In genomic region chr20:25216199-25216945, GRCh38 we compare ENCODE assay signal across 24 cellular contexts. TPM values are rescaled to one million over a fixed set of nuclear protein-coding genes. Genes with fewer than 3 reads are reported as not detected.
DNase-seq lines count a peak whose midpoint lies in the region; ATAC-seq and TF ChIP-seq lines count a peak whose summit lies in the region.
"Had no signal": no experiment of that assay in that cellular context is flagged by ENCODE, and none has a peak within 500 bp of the region (broad histone marks: within the 10 kb centered on the region; RNA-seq: fewer than 3 reads in every experiment).

No MANE protein-coding gene starts in this region.

- CTCF ChIA-PET in HEK293 (lab: Yijun Ruan, JAX): interaction anchor here (0.6 kb wide), 1 partner anchor 21 kb away, joined by 4 read pairs; the partner anchor contains the start of gene ENTPD6

- H3K27me3 ChIP-seq in endodermal cell (ENCODE audit: control insufficient read depth, insufficient read depth, low read length, poor library complexity, severe bottlenecking) (no peaks in the 10 kb centered on the region), left ventricle myocardium inferior (ENCODE audit: low read depth) (no peaks in the 10 kb centered on the region)
- H3K27me3 ChIP-seq: BLaER1 treated with 17β-estradiol and CSF1 and Interleukin-3, amounts not matched to agents 10 nM and 100 nM had no signal

- peak overlapping the region; percentile 13 for H3K27ac Mint-ChIP-seq in endodermal cell
- peak overlapping the region; percentile 12 for H3K27ac Mint-ChIP-seq in stimulated activated effector memory CD8-positive, alpha-beta T cell treated with anti-CD3 and anti-CD28 coated beads, Interleukin-12 subunit alpha, Interleukin-12 subunit beta, amount 100 ng/mL, for 72 hours
- H3K27ac Mint-ChIP-seq: CD4-positive, alpha-beta T cell; IgD-negative memory B cell had no signal

- TF ChIP-seq CTCF in HEK293 (tag by site-specific recombination; IDR thresholded peaks at IDR 0.05) (no peak), endodermal cell (conservative IDR thresholded peaks at IDR 0.05) (no peak), left ventricle myocardium inferior (IDR thresholded peaks at IDR 0.05; ENCODE audit: borderline replicate concordance) (no peak)

- H3K36me3 ChIP-seq in HEK293 (ENCODE audit: control insufficient read depth in 2 of 2, insufficient read depth in 1 of 2, low read length in 2 of 2) (peaks cover 8 to 95% of the 10 kb centered on the region in 2 experiments; a peak in 2 of 3 replicates), endodermal cell (ENCODE audit: control insufficient read depth, insufficient read depth, low read length) (peaks cover 72% of the 10 kb centered on the region), left ventricle myocardium inferior (peaks cover 89% of the 10 kb centered on the region)

- ATAC-seq in stimulated activated effector memory CD8-positive, alpha-beta T cell treated with anti-CD3 and anti-CD28 coated beads, Interleukin-12 subunit alpha, Interleukin-12 subunit beta, amount 100 ng/mL, for 72 hours: no peak
- no peak for ATAC-seq in GM19328 (IDR thresholded peaks at IDR 0.05; ENCODE audit: unreplicated experiment)
- ATAC-seq: A549, HCT116, PC-3 had no signal

- DNase-seq in endodermal cell: no peak
- DNase-seq in left ventricle myocardium inferior: no peak
- no peak for DNase-seq in stimulated activated effector memory CD8-positive, alpha-beta T cell treated with anti-CD3 and anti-CD28 coated beads, Interleukin-12 subunit alpha, Interleukin-12 subunit beta, amount 100 ng/mL, for 72 hours (ENCODE audit: low spot score in 2 of 2)
- no peak for DNase-seq in ureter (ENCODE audit: low spot score)
- no peak for DNase-seq in NCI-H82 (lab: John Stamatoyannopoulos, UW)
- no peak for DNase-seq in stimulated activated CD4-positive, alpha-beta T cell treated with anti-CD3 and anti-CD28 coated beads, Interleukin-2, amount 100 ng/mL, for 48 hours
- DNase-seq: AML-193; CD4-positive, alpha-beta T cell; DMS53; GOT3; MM.1S; NCI-H2029 treated with DMSO at 0.1 percent for 48 hours; NCI-H446 treated with DMSO at 0.1 percent for 48 hours; NK-92 treated with Interleukin-12 subunit alpha and Interleukin-12 subunit beta, amount 100 ng/mL, for 24 hours; PC-3; SHP77 treated with DMSO at 0.1 percent for 48 hours had no signal

- no peaks in the 10 kb centered on the region for H3K4me1 Mint-ChIP-seq in endodermal cell
- H3K4me1 Mint-ChIP-seq in stimulated activated effector memory CD8-positive, alpha-beta T cell treated with anti-CD3 and anti-CD28 coated beads, Interleukin-12 subunit alpha, Interleukin-12 subunit beta, amount 100 ng/mL, for 72 hours: peaks cover 6% of the 10 kb centered on the region

- POLR2A ChIA-PET in HEK293 (lab: Yijun Ruan, JAX): no interaction called here

- H3K4me3 Mint-ChIP-seq in endodermal cell: no peak overlapping the region
- H3K4me3 Mint-ChIP-seq in stimulated activated effector memory CD8-positive, alpha-beta T cell treated with anti-CD3 and anti-CD28 coated beads, Interleukin-12 subunit alpha, Interleukin-12 subunit beta, amount 100 ng/mL, for 72 hours: no peak overlapping the region
- H3K4me3 Mint-ChIP-seq: CD4-positive, alpha-beta T cell; IgD-negative memory B cell had no signal

- intact Hi-C loops in left ventricle myocardium inferior (cut with micrococcal nuclease): no loop called here

- peaks cover 54% of the 10 kb centered on the region for H3K36me3 Mint-ChIP-seq in endodermal cell (ENCODE audit: low read depth)
- H3K36me3 Mint-ChIP-seq in stimulated activated effector memory CD8-positive, alpha-beta T cell treated with anti-CD3 and anti-CD28 coated beads, Interleukin-12 subunit alpha, Interleukin-12 subunit beta, amount 100 ng/mL, for 72 hours: peaks cover 36% of the 10 kb centered on the region

- H3K4me3 ChIP-seq in HEK293 (ENCODE audit: low read depth, low read length) (no peak overlapping the region), endodermal cell (ENCODE audit: low read length) (no peak overlapping the region), left ventricle myocardium inferior (peak overlapping the region; percentile 38)
- H3K4me3 ChIP-seq: A549; BLaER1 treated with 17β-estradiol and CSF1 and Interleukin-3, amounts not matched to agents 10 nM and 100 nM had no signal

- H3K4me1 ChIP-seq in HEK293 (ENCODE audit: control insufficient read depth, insufficient read depth, low read length): no peaks in the 10 kb centered on the region
- no peaks in the 10 kb centered on the region for H3K4me1 ChIP-seq in endodermal cell (ENCODE audit: control insufficient read depth, insufficient read depth, low read length)
- peaks cover 59% of the 10 kb centered on the region for H3K4me1 ChIP-seq in left ventricle myocardium inferior

- H3K27me3 Mint-ChIP-seq in endodermal cell (ENCODE audit: insufficient read depth): no peaks in the 10 kb centered on the region
- H3K27me3 Mint-ChIP-seq: CD4-positive, alpha-beta T cell; IgD-negative memory B cell had no signal

- H3K9me3 ChIP-seq in HEK293 (ENCODE audit: control insufficient read depth, insufficient read depth, low read depth, low read length) (no peaks in the 10 kb centered on the region), endodermal cell (ENCODE audit: control insufficient read depth, low read length) (no peaks in the 10 kb centered on the region), left ventricle myocardium inferior (replicated peaks) (no peaks in the 10 kb centered on the region)
- H3K9me3 ChIP-seq: A549; BLaER1 treated with 17β-estradiol and CSF1 and Interleukin-3, amounts not matched to agents 10 nM and 100 nM had no signal

- no peak overlapping the region for H3K9ac ChIP-seq in endodermal cell (ENCODE audit: extremely low read depth, low read length, poor library complexity, severe bottlenecking)
- H3K9ac ChIP-seq: BLaER1 treated with 17β-estradiol and CSF1 and Interleukin-3, amounts not matched to agents 10 nM and 100 nM; KMS-11 had no signal

- no peak overlapping the region for H3K27ac ChIP-seq in HEK293 (ENCODE audit: extremely low read depth, low read depth, low read length)
- no peak overlapping the region for H3K27ac ChIP-seq in endodermal cell (ENCODE audit: low read depth, low read length)
- peak overlapping the region; percentile 85 for H3K27ac ChIP-seq in left ventricle myocardium inferior (replicated peaks)
- H3K27ac ChIP-seq: A549; BLaER1 treated with 17β-estradiol and CSF1 and Interleukin-3, amounts not matched to agents 10 nM and 100 nM; HL-60; KMS-11 had no signal

- WGBS in endodermal cell (ENCODE audit: insufficient coverage in 1 of 2, insufficient read length in 1 of 2), 2 experiments: 81 to 95% methylated on average over 7 to 16 of the region's 16 CpGs

- no peaks in the 10 kb centered on the region for H3K9me3 Mint-ChIP-seq in endodermal cell
- H3K9me3 Mint-ChIP-seq in stimulated activated effector memory CD8-positive, alpha-beta T cell treated with anti-CD3 and anti-CD28 coated beads, Interleukin-12 subunit alpha, Interleukin-12 subunit beta, amount 100 ng/mL, for 72 hours: no peaks in the 10 kb centered on the region
- H3K9me3 Mint-ChIP-seq: CD4-positive, alpha-beta T cell; IgD-negative memory B cell had no signal

TF ChIP-seq in HEK293, 187 proteins besides CTCF, POLR2A, EP300 and RAD21:
- TF ChIP-seq ZBTB1 (tag by site-specific recombination; IDR thresholded peaks at IDR 0.05): no peak
- peak; percentile 39 for TF ChIP-seq ZNF341 (tag by site-specific recombination; IDR thresholded peaks at IDR 0.05; ENCODE audit: low read depth)
- TF ChIP-seq ZIC2 (tag by site-specific recombination; IDR thresholded peaks at IDR 0.05): peak; percentile 41; the same call in 1 of the 2 replicates

RNA-seq across cellular contexts. Expression of gene ENTPD6, which starts 20.9 kb away (rescaled TPM):
- total RNA-seq in endodermal cell (10 to 100 TPM; 77.1 to 93.6 TPM), left ventricle myocardium inferior (106 TPM), ureter (53.3 TPM)
- polyA plus RNA-seq in endodermal cell (2013, experiment 1 of 2): 49.8 TPM
- polyA plus RNA-seq in endodermal cell (2013, experiment 2 of 2): 44.7 TPM

RNA-seq across cellular contexts. Expression of gene PYGB, which starts 31.5 kb away (rescaled TPM):
- total RNA-seq in endodermal cell: 10 to 100 TPM; 59.3 to 66.8 TPM
- polyA plus RNA-seq in endodermal cell (2013, experiment 1 of 2): 48.4 TPM
- polyA plus RNA-seq in endodermal cell (2013, experiment 2 of 2): 48.7 TPM
- total RNA-seq in left ventricle myocardium inferior: 218 TPM
- 109 TPM for total RNA-seq in ureter
